Comparison of ENCODE assay signal across 20 cellular contexts in the genomic region with DNA sequence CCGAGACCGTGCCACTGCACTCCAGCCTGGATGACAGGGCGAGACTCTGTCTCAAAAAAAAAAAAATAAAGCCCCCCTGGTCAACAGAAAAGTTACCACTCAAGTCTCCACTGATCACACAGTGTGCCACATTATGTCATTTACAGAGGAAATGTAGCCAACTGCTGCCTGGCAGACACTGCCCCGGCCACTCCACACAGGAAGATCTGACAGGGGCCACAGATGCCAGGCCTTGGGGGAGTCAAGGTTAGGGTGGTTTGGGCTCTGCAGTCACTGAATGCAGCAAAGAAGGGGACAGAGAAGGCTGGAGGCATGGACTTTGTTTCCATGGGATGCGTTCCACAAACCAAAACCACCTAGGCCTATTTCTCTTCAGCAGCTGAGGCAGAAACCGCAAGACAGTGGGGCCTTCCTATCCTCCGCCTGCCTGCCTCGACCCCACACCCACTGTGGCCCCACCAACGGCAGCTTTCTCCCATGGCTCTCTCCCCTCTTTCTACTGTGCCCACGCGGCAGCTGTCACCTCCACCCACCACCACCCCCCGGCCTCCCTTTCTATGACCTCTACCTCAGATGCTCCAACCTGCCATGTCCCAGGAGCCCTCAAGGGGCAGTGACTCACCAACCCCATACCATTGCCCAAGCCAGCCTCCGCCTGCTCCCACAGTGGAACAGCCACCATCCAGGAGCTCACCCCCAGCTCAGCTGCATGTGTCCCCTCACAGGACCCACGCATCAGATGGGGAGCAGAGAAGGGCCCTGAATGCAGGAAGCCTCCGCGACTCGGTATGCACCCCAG. TPM values are rescaled to one million over a fixed set of nuclear protein-coding genes. Genes with fewer than 3 reads are reported as not detected.
DNase-seq lines count a peak whose midpoint lies in the region; ATAC-seq, FAIRE-seq and TF ChIP-seq lines count a peak whose summit lies in the region.
"Had no signal": no experiment of that assay in that cellular context is flagged by ENCODE, and none has a peak within 500 bp of the region (broad histone marks: within the 10 kb centered on the region; RNA-seq: fewer than 3 reads in every experiment).

No MANE protein-coding gene starts in this region.

- H3K14ac ChIP-seq in H1 (ENCODE audit: insufficient read length), result no peak overlapping the region

- H3K79me2 ChIP-seq in SK-N-SH (ENCODE audit: insufficient read depth), result peaks cover 72% of the 10 kb centered on the region
- peaks cover 64% of the 10 kb centered on the region for H3K79me2 ChIP-seq in HCT116 (ENCODE audit: insufficient read depth, low read length)
- H3K79me2 ChIP-seq in H1 (ENCODE audit: control insufficient read depth in 1 of 2, insufficient read depth in 2 of 2, low read length in 2 of 2), result peaks cover 0 to 19% of the 10 kb centered on the region in 2 experiments; a peak in 3 of 4 replicates

- H3K36me3 ChIP-seq in SK-N-SH (replicated peaks in 1 of 2; ENCODE audit: control insufficient read depth in 1 of 2, insufficient read depth in 2 of 2, low read length in 1 of 2), result peaks cover 0 to 29% of the 10 kb centered on the region in 2 experiments
- H3K36me3 ChIP-seq in HCT116 (ENCODE audit: control insufficient read depth in 1 of 2, insufficient read depth in 2 of 2, low read length in 2 of 2), result peaks cover 2 to 9% of the 10 kb centered on the region in 2 experiments; a peak in 3 of 4 replicates
- peaks cover 0 to 6% (median 1%) of the 10 kb centered on the region in 4 experiments; a peak in 2 of 8 replicates for H3K36me3 ChIP-seq in H1 (ENCODE audit: control insufficient read depth in 2 of 4, insufficient read depth in 4 of 4, low read length in 3 of 4)
- peaks cover 6 to 8% of the 10 kb centered on the region in 2 donors for H3K36me3 ChIP-seq in thyroid gland

- no peak overlapping the region for H2AK5ac ChIP-seq in H1 (ENCODE audit: low read depth, low read length)

- H3K4me2 ChIP-seq in SK-N-SH (no peak overlapping the region), HCT116 (ENCODE audit: low read length) (no peak overlapping the region), H1 (ENCODE audit: insufficient read depth in 1 of 2, low read depth in 2 of 2, low read length in 2 of 2) (no peak overlapping the region)

- no peak overlapping the region for H2BK15ac ChIP-seq in H1 (ENCODE audit: low read length)

- no peaks in the 10 kb centered on the region for H3K23me2 ChIP-seq in H1 (ENCODE audit: low read depth, low read length)

- no peaks in the 10 kb centered on the region for H3K27me3 ChIP-seq in SK-N-SH (ENCODE audit: insufficient read depth)
- H3K27me3 ChIP-seq in HCT116 (ENCODE audit: insufficient read depth, low read length), result no peaks in the 10 kb centered on the region
- no peaks in the 10 kb centered on the region for H3K27me3 ChIP-seq in H1 (replicated peaks in 1 of 4; ENCODE audit: control insufficient read depth in 3 of 4, extremely low read depth in 1 of 4, insufficient read depth in 3 of 4, low read length in 3 of 4)
- H3K27me3 ChIP-seq in thyroid gland, result no peaks in the 10 kb centered on the region
- H3K27me3 ChIP-seq: heart left ventricle had no signal

- DNase-seq in SK-N-SH, result no peak
- DNase-seq in HCT116 (ENCODE audit: low read depth, low spot score), result no peak
- DNase-seq in H1 (ENCODE audit: low read depth in 1 of 2, low spot score in 2 of 2), result no peak
- DNase-seq in sciatic nerve (ENCODE audit: low spot score), result peak; percentile 47
- no peak for DNase-seq in thyroid gland
- DNase-seq: activated CD4-positive, alpha-beta T cell treated with anti-CD3 and anti-CD28 coated beads for 36 hours; activated CD8-positive, alpha-beta memory T cell treated with anti-CD3 and anti-CD28 coated beads, Interleukin-2, amount 50 U/mL, for 48 hours; activated naive CD4-positive, alpha-beta T cell; DMS79; heart left ventricle; kidney; MV-4-11; NCI-H2081; NCI-H510A; nephron progenitor cell; psoas muscle; Right ventricle myocardium superior had no signal

- no peak overlapping the region for H2BK5ac ChIP-seq in H1 (ENCODE audit: low read depth, low read length)

- H3F3A ChIP-seq in SK-N-SH (replicated peaks; ENCODE audit: insufficient read depth), result no peaks in the 10 kb centered on the region

- no peaks in the 10 kb centered on the region for H3K9me2 ChIP-seq in SK-N-SH
- no peaks in the 10 kb centered on the region for H3K9me2 ChIP-seq in HCT116 (ENCODE audit: insufficient read depth)

- TF ChIP-seq RAD21 in SK-N-SH (IDR thresholded peaks at IDR 0.05; ENCODE audit: low read length) (no peak), HCT116 (IDR thresholded peaks at IDR 0.05; ENCODE audit: low read depth) (no peak), H1 (IDR thresholded peaks at IDR 0.05 in 1 of 2, conservative IDR thresholded peaks at IDR 0.05 in 1 of 2; ENCODE audit: low read depth in 2 of 2, low read length in 2 of 2) (peak; percentile 7 to 14; a peak in 1 of 4 replicates)

- H2BK12ac ChIP-seq in H1 (ENCODE audit: low read depth, low read length), result no peak overlapping the region

- H3K4me3 ChIP-seq in SK-N-SH (ENCODE audit: low read depth in 2 of 2, low read length in 1 of 2), result no peak overlapping the region
- H3K4me3 ChIP-seq in HCT116 (replicated peaks in 1 of 2; ENCODE audit: low read depth in 1 of 2, low read length in 2 of 2), result no peak overlapping the region
- H3K4me3 ChIP-seq in H1 (ENCODE audit: extremely low read depth in 1 of 4, insufficient read depth in 2 of 4, low read depth in 3 of 4, low read length in 4 of 4), result no peak overlapping the region
- no peak overlapping the region for H3K4me3 ChIP-seq in thyroid gland (replicated peaks in 1 of 3)
- H3K4me3 ChIP-seq: heart left ventricle, psoas muscle had no signal

- H3K4me1 ChIP-seq in SK-N-SH (ENCODE audit: control insufficient read depth in 1 of 2, insufficient read depth in 2 of 2, low read depth in 1 of 2, low read length in 1 of 2) (peaks cover 0 to 5% of the 10 kb centered on the region in 2 experiments; a peak in 2 of 4 replicates), HCT116 (ENCODE audit: control insufficient read depth in 1 of 2, insufficient read depth in 2 of 2, low read length in 2 of 2) (no peaks in the 10 kb centered on the region), H1 (replicated peaks in 1 of 4; ENCODE audit: control insufficient read depth in 3 of 4, insufficient read depth in 4 of 4, low read length in 3 of 4) (peaks cover 0 to 10% (median 3%) of the 10 kb centered on the region in 4 experiments; a peak in 4 of 7 replicates), thyroid gland (no peaks in the 10 kb centered on the region)
- H3K4me1 ChIP-seq: psoas muscle had no signal

- H2AFZ ChIP-seq in SK-N-SH (ENCODE audit: low read depth), result no peak overlapping the region
- H2AFZ ChIP-seq in HCT116 (ENCODE audit: low read depth, low read length, poor library complexity, severe bottlenecking), result no peak overlapping the region
- H2AFZ ChIP-seq in H1 (ENCODE audit: low read length), result no peak overlapping the region

- H3K23ac ChIP-seq in H1 (ENCODE audit: insufficient read length), result no peak overlapping the region

- H3K9ac ChIP-seq in SK-N-SH (no peak overlapping the region), HCT116 (ENCODE audit: low read length) (no peak overlapping the region), H1 (replicated peaks in 1 of 4; ENCODE audit: extremely low read depth in 1 of 4, low read depth in 3 of 4, low read length in 3 of 4) (no peak overlapping the region)

- no peak overlapping the region for H4K91ac ChIP-seq in H1 (replicated peaks; ENCODE audit: insufficient read length, low read length)

- RAD21 ChIA-PET in HCT116 (lab: Charles Lee; ENCODE audit: low non-redundant PET in 1 of 2, low total read pairs in 2 of 2, uncharacterized antibody in 2 of 2, unreplicated experiment in 2 of 2), result no interaction called here

- peaks cover 9% of the 10 kb centered on the region for H3K79me1 ChIP-seq in H1 (ENCODE audit: low read depth, low read length)

- no peak overlapping the region for H3K27ac ChIP-seq in SK-N-SH (ENCODE audit: low read depth in 2 of 2, low read length in 1 of 2)
- H3K27ac ChIP-seq in HCT116 (ENCODE audit: low read depth, low read length), result no peak overlapping the region
- no peak overlapping the region for H3K27ac ChIP-seq in H1 (ENCODE audit: low read depth, low read length)
- H3K27ac ChIP-seq in thyroid gland, result no peak overlapping the region
- H3K27ac ChIP-seq: heart left ventricle, psoas muscle had no signal

- peak; percentile 34; the same call in 1 of the 3 replicates for ATAC-seq in SK-N-SH treated with all-trans-retinoic acid at 6 μM for 48 hours
- ATAC-seq in HCT116, result peak; percentile 74
- ATAC-seq in sciatic nerve, result no peak
- no peak for ATAC-seq in GM21526 (IDR thresholded peaks at IDR 0.05; ENCODE audit: low FRiP score, unreplicated experiment)
- no peak for ATAC-seq in GM19324 (IDR thresholded peaks at IDR 0.05; ENCODE audit: low FRiP score, unreplicated experiment)
- ATAC-seq: activated CD4-positive, alpha-beta T cell treated with anti-CD3 and anti-CD28 coated beads for 36 hours had no signal

- TF ChIP-seq EP300 in SK-N-SH (IDR thresholded peaks at IDR 0.05; ENCODE audit: borderline replicate concordance in 1 of 2, low read depth in 1 of 2, low read length in 1 of 2), result no peak
- TF ChIP-seq EP300 in H1 (IDR thresholded peaks at IDR 0.05; ENCODE audit: borderline replicate concordance in 1 of 2, low read depth in 2 of 2, low read length in 2 of 2), result peak in 1 of 2 experiments; percentile 25; a peak in 1 of 3 replicates

- H3K18ac ChIP-seq in H1 (ENCODE audit: extremely low read depth, low read length), result no peak overlapping the region

- POLR2A ChIA-PET in SK-N-SH (lab: Yijun Ruan, JAX), result no interaction called here
- POLR2A ChIA-PET in HCT116 (lab: Charles Lee), result no interaction called here
- POLR2A ChIA-PET in H1 (lab: Charles Lee; ENCODE audit: partially characterized antibody), result interaction anchor here (0.7 kb wide), 1 partner anchor 10 kb away, joined by 3 read pairs; no protein-coding TSS in a partner anchor

- no peak overlapping the region for H3K4ac ChIP-seq in H1 (replicated peaks; ENCODE audit: insufficient read length, low read depth, low read length)

- peaks cover 14% of the 10 kb centered on the region for H4K20me1 ChIP-seq in SK-N-SH (ENCODE audit: insufficient read depth)
- H4K20me1 ChIP-seq in HCT116 (ENCODE audit: insufficient read depth), result no peaks in the 10 kb centered on the region
- peaks cover 7 to 13% of the 10 kb centered on the region in 2 experiments for H4K20me1 ChIP-seq in H1 (replicated peaks in 1 of 2; ENCODE audit: control insufficient read depth in 1 of 2, insufficient read depth in 2 of 2, low read length in 2 of 2)

- TF ChIP-seq POLR2A in HCT116 (IDR thresholded peaks at IDR 0.05; ENCODE audit: borderline replicate concordance, extremely low read depth, insufficient read depth, insufficient read length), result no peak
- no peak for TF ChIP-seq POLR2A in H1 (IDR thresholded peaks at IDR 0.05; ENCODE audit: control extremely low read depth in 1 of 2, low read depth in 2 of 2, low read length in 2 of 2)
- no peak for TF ChIP-seq POLR2A in thyroid gland (IDR thresholded peaks at IDR 0.05)

- H3K9me3 ChIP-seq in SK-N-SH (no peaks in the 10 kb centered on the region), HCT116 (ENCODE audit: control insufficient read depth in 1 of 2, insufficient read depth in 1 of 2, low read depth in 1 of 2, low read length in 2 of 2) (no peaks in the 10 kb centered on the region), H1 (ENCODE audit: insufficient read depth in 2 of 2, low read depth in 1 of 2, low read length in 1 of 2) (no peaks in the 10 kb centered on the region), thyroid gland (no peaks in the 10 kb centered on the region)
- H3K9me3 ChIP-seq: heart left ventricle, psoas muscle had no signal

- H2BK120ac ChIP-seq in H1 (replicated peaks; ENCODE audit: low read depth, low read length), result no peak overlapping the region

- H3K56ac ChIP-seq in H1 (replicated peaks; ENCODE audit: insufficient read length, low read depth, low read length), result no peak overlapping the region

- FAIRE-seq in H1 (lab: Jason Lieb, UNC), result no peak
- FAIRE-seq: kidney had no signal

- no peak overlapping the region for H2BK20ac ChIP-seq in H1 (ENCODE audit: low read length)

- TF ChIP-seq CTCF in SK-N-SH (IDR thresholded peaks at IDR 0.05) (no peak), HCT116 (IDR thresholded peaks at IDR 0.05 in 2 of 3, conservative IDR thresholded peaks at IDR 0.05 in 1 of 3; ENCODE audit: borderline replicate concordance in 1 of 3, insufficient read depth in 1 of 3, low read depth in 2 of 3, low read length in 2 of 3) (no peak), H1 (IDR thresholded peaks at IDR 0.05; ENCODE audit: control extremely low read depth in 1 of 3, insufficient read depth in 1 of 3, low read depth in 1 of 3, low read length in 3 of 3) (peak; percentile 15 to 34 (median 32); a peak in 3 of 4 replicates), thyroid gland (IDR thresholded peaks at IDR 0.05) (no peak)

- WGBS in SK-N-SH (ENCODE audit: low lambda C conversion rate), result 92% methylated on average over 16 of the region's 17 CpGs
- WGBS in H1 (ENCODE audit: extremely low coverage in 1 of 2, insufficient coverage in 1 of 2, insufficient read length in 1 of 2, insufficient replicate concordance in 2 of 2, low coverage in 1 of 2, low lambda C conversion rate in 2 of 2, missing lambda C conversion rate in 1 of 2), 2 experiments, result 96% methylated on average over 14 of the region's 17 CpGs; no CpG with 5 or more reads in 1 of the 2 experiments
- 92 to 96% methylated on average over 13 to 17 of the region's 17 CpGs for WGBS in thyroid gland, 2 donors

- intact Hi-C loops in HCT116 (cut with micrococcal nuclease), result no loop called here
- intact Hi-C loops in sciatic nerve (cut with DNase I), result no loop called here
- intact Hi-C loops in thyroid gland (cut with DNase I), result no loop called here

- no TSS peak for BruUV-seq in HCT116 (replicated peaks; lab: Mats Ljungman, UMichigan)

- H4K8ac ChIP-seq in H1 (ENCODE audit: extremely low read depth, insufficient read depth, low read length), result no peak overlapping the region

- CTCF ChIA-PET in SK-N-SH (lab: Yijun Ruan, JAX) (interaction anchor here (1.0 to 1.4 kb wide), 3 partner anchors 9 to 517 kb away, joined by 3 to 4 read pairs (median 3); no protein-coding TSS in a partner anchor), HCT116 (lab: Charles Lee) (no interaction called here), H1 (lab: Charles Lee; ENCODE audit: partially characterized antibody) (interaction anchor here (0.7 to 3.4 kb wide), 10 partner anchors 9 to 332 kb away, joined by 3 to 13 read pairs (median 3); a partner anchor contains a TSS)

- no peak overlapping the region for H4K5ac ChIP-seq in H1 (ENCODE audit: insufficient read length, low read depth, low read length)

RNA-seq across cellular contexts. Expression of a gene that starts 12.4 kb away (rescaled TPM):
- polyA plus RNA-seq in SK-N-SH (2012; rRNA removed) (16.5 and 20.2 TPM in 2 replicates), H1 (2011; rRNA removed) (13.6 and 16.0 TPM in 2 replicates)
- 14.7 and 16.7 TPM in 2 replicates for polyA plus RNA-seq in SK-N-SH (2012; cell fraction: cytosol; rRNA removed)
- polyA plus RNA-seq in SK-N-SH (2012; cell fraction: nucleus; rRNA removed), result 31.8 and 43.2 TPM in 2 replicates
- total RNA-seq in HCT116 (2021; ENCODE audit: unreplicated experiment) (15.4 TPM), sciatic nerve (10.7 TPM), thyroid gland (10 to 100 TPM in 2 of 4 donors, 1 to 10 TPM in 2; 6.3 to 12.2 (median 10.2) TPM)
- 14.5 and 16.9 TPM in 2 replicates for polyA plus RNA-seq in HCT116 (2012)
- total RNA-seq in H1 (2021; fragmentation: NEBNext Ultra II Directional; extraction: Animal tissue kit (Norgen Biotek cat#: 25700)), result 10.5 and 11.4 TPM in 2 replicates
- polyA plus RNA-seq in H1 (2011; cell fraction: cytosol; rRNA removed), result 13.7 TPM
- 20.8 TPM for polyA plus RNA-seq in H1 (2011; cell fraction: nucleus; rRNA removed)
- polyA plus RNA-seq in H1 (2012, experiment 1 of 2), result 8.4 to 11.4 TPM (median 9.9 TPM) in 4 replicates
- polyA plus RNA-seq in H1 (2012, experiment 2 of 2), result 4.4 TPM
- polyA plus RNA-seq in H1 (2013, experiment 1 of 2), result 5.3 TPM
- polyA plus RNA-seq in H1 (2013, experiment 2 of 2), result 4.4 TPM
- 38.5 and 39.0 TPM in 2 replicates for polyA minus RNA-seq in H1 (2011; rRNA and poly(A)+ RNA removed)
- polyA minus RNA-seq in H1 (2011; cell fraction: cytosol; rRNA and poly(A)+ RNA removed), result 11.1 TPM
- polyA minus RNA-seq in H1 (2011; cell fraction: nucleus; rRNA and poly(A)+ RNA removed), result 10.5 TPM

Comparison
In these comparisons a context has a peak if more than half of its experiments do, and no peak if none do; other contexts are left out.
1. ATAC-seq: peak in SK-N-SH treated with all-trans-retinoic acid at 6 μM for 48 hours (single experiment) and HCT116 (single experiment); none in sciatic nerve (single experiment), GM21526 (single experiment) and GM19324 (single experiment).
2. CTCF ChIP-seq: peak in H1 (3 of 3); none in SK-N-SH (single experiment), HCT116 (0 of 3) and thyroid gland (0 of 6).